In genomic region chr10:83539528-83540308, GRCh38 we compare ENCODE assay signal across 1 cellular context.
TF ChIP-seq lines count a peak whose summit lies in the region.

No MANE protein-coding gene starts in this region.

TF ChIP-seq in WTC11, 78 proteins besides CTCF, POLR2A, EP300 and RAD21 (continued from another document):
- TF ChIP-seq ATF6 (CRISPR knock-in tag; IDR thresholded peaks at IDR 0.05), result no peak
- no peak for TF ChIP-seq OVOL2 (CRISPR knock-in tag; IDR thresholded peaks at IDR 0.05; ENCODE audit: borderline replicate concordance)
- TF ChIP-seq, protein P1, sequence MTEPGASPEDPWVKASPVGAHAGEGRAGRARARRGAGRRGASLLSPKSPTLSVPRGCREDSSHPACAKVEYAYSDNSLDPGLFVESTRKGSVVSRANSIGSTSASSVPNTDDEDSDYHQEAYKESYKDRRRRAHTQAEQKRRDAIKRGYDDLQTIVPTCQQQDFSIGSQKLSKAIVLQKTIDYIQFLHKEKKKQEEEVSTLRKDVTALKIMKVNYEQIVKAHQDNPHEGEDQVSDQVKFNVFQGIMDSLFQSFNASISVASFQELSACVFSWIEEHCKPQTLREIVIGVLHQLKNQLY (CRISPR knock-in tag; IDR thresholded peaks at IDR 0.05), result no peak
- TF ChIP-seq, protein P2, sequence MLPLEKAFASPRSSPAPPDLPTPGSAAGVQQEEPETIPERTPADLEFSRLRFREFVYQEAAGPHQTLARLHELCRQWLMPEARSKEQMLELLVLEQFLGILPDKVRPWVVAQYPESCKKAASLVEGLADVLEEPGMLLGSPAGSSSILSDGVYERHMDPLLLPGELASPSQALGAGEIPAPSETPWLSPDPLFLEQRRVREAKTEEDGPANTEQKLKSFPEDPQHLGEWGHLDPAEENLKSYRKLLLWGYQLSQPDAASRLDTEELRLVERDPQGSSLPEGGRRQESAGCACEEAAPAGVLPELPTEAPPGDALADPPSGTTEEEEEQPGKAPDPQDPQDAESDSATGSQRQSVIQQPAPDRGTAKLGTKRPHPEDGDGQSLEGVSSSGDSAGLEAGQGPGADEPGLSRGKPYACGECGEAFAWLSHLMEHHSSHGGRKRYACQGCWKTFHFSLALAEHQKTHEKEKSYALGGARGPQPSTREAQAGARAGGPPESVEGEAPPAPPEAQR (CRISPR knock-in tag; IDR thresholded peaks at IDR 0.05), result no peak
- TF ChIP-seq, protein P3, sequence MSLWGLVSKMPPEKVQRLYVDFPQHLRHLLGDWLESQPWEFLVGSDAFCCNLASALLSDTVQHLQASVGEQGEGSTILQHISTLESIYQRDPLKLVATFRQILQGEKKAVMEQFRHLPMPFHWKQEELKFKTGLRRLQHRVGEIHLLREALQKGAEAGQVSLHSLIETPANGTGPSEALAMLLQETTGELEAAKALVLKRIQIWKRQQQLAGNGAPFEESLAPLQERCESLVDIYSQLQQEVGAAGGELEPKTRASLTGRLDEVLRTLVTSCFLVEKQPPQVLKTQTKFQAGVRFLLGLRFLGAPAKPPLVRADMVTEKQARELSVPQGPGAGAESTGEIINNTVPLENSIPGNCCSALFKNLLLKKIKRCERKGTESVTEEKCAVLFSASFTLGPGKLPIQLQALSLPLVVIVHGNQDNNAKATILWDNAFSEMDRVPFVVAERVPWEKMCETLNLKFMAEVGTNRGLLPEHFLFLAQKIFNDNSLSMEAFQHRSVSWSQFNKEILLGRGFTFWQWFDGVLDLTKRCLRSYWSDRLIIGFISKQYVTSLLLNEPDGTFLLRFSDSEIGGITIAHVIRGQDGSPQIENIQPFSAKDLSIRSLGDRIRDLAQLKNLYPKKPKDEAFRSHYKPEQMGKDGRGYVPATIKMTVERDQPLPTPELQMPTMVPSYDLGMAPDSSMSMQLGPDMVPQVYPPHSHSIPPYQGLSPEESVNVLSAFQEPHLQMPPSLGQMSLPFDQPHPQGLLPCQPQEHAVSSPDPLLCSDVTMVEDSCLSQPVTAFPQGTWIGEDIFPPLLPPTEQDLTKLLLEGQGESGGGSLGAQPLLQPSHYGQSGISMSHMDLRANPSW (CRISPR knock-in tag; conservative IDR thresholded peaks at IDR 0.05; ENCODE audit: low read depth), result no peak
- TF ChIP-seq RORB (CRISPR knock-in tag; IDR thresholded peaks at IDR 0.05), result no peak
